Comparison of ENCODE assay signal across 8 cellular contexts in the genomic region with DNA sequence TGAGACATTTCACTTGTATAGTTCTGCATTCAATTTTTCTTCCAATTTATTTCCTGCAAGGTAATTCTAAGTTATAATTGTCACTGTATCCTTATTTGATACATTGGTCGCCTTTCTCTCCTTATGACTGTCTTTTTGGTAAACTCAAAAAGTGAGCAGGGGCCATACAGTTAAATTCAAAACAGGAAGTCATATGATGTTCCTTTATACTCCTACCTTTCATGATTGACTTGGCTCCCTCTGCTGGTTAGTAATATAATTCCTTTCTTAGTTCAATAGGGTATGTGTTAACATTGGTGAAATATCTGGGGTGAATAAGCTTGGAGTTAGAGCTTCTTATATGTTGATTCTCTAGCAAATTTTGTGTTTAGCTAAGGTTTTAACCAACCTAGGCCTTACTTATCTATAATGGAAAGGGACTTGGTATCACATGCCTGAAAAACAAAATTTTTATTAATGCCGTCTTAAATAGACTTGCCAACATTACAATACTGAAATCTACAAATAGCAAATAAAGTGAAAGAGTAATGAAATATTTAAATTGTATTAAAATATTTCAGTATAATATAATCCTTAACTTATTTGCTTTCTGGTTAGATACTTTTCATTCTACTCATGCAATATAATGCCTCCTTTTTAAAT. TPM values are rescaled to one million over a fixed set of nuclear protein-coding genes. Genes with fewer than 3 reads are reported as not detected.
DNase-seq lines count a peak whose midpoint lies in the region; ATAC-seq and TF ChIP-seq lines count a peak whose summit lies in the region.

No MANE protein-coding gene starts in this region.

- no peaks in the 10 kb centered on the region for H3K9me3 ChIP-seq in cardiac muscle cell (ENCODE audit: low read depth)
- H3K9me3 ChIP-seq in sigmoid colon, result no peaks in the 10 kb centered on the region

- peaks cover 22% of the 10 kb centered on the region for H3K36me3 Mint-ChIP-seq in activated CD8-positive, alpha-beta T cell treated with anti-CD3 and anti-CD28 coated beads for 36 hours (ENCODE audit: low read depth)

- ATAC-seq in GM19467 (IDR thresholded peaks at IDR 0.05; ENCODE audit: unreplicated experiment) (peak; percentile 75), HG03439 (IDR thresholded peaks at IDR 0.05; ENCODE audit: unreplicated experiment) (peak; percentile 85)
- ATAC-seq in activated CD8-positive, alpha-beta T cell treated with anti-CD3 and anti-CD28 coated beads for 36 hours, result peak; percentile 85

- intact Hi-C loops in activated CD8-positive, alpha-beta T cell treated with anti-CD3 and anti-CD28 coated beads for 36 hours (cut with micrococcal nuclease), result loop anchor here (1.0 kb wide), 1 partner anchor 131 kb away; no protein-coding TSS in a partner anchor
- intact Hi-C loops in sigmoid colon (cut with DNase I), result loop anchor here (2.0 to 10.0 kb wide), 5 partner anchors 142 to 628 kb away; partner anchors contain the start of genes NADK2, NUP155 and WDR70

- CTCF ChIA-PET in activated CD8-positive, alpha-beta T cell treated with anti-CD3 and anti-CD28 coated beads for 36 hours (lab: Charles Lee), result interaction anchor here (0.6 to 5.8 kb wide), 10 partner anchors 75 to 143 kb away, joined by 3 to 42 read pairs (median 4); no protein-coding TSS in a partner anchor

- no peak overlapping the region for H3K27ac ChIP-seq in cardiac muscle cell
- H3K27ac ChIP-seq in sigmoid colon, result no peak overlapping the region

- H3K4me1 ChIP-seq in cardiac muscle cell (ENCODE audit: low read depth) (peaks cover 13% of the 10 kb centered on the region), sigmoid colon (peaks cover 0 to 21% (median 17%) of the 10 kb centered on the region in 4 donors)

- H3K36me3 ChIP-seq in cardiac muscle cell (no peaks in the 10 kb centered on the region), sigmoid colon (peaks cover 0 to 4% (median 0%) of the 10 kb centered on the region in 4 donors)

- 54 to 57% methylated on average over 2 of the region's 2 CpGs for WGBS in sigmoid colon, 2 donors

- H3K9me3 Mint-ChIP-seq in activated CD8-positive, alpha-beta T cell treated with anti-CD3 and anti-CD28 coated beads for 36 hours, result no peaks in the 10 kb centered on the region

- POLR2A ChIA-PET in activated CD8-positive, alpha-beta T cell treated with anti-CD3 and anti-CD28 coated beads for 36 hours (lab: Charles Lee), result interaction anchor here (1.2 kb wide), 2 partner anchors 131 to 500 kb away, joined by 3 to 4 read pairs; partner anchors contain the start of gene NUP155

- TF ChIP-seq CTCF in activated CD8-positive, alpha-beta T cell treated with anti-CD3 and anti-CD28 coated beads for 36 hours (IDR thresholded peaks at IDR 0.05), result peak; percentile 70
- peak; percentile 56 for TF ChIP-seq CTCF in cardiac muscle cell (IDR thresholded peaks at IDR 0.05; ENCODE audit: low read depth, low read length)
- TF ChIP-seq CTCF in sigmoid colon (IDR thresholded peaks at IDR 0.05), result peak in 3 of 4 experiments; percentile 41 to 61 (median 58)

- no peak overlapping the region for H3K4me3 ChIP-seq in cardiac muscle cell
- H3K4me3 ChIP-seq in sigmoid colon, result no peak overlapping the region

- DNase-seq in DMS53 (lab: John Stamatoyannopoulos, UW), result peak; percentile 87
- DNase-seq in NCI-H2227 treated with DMSO at 0.1 percent for 48 hours (lab: John Stamatoyannopoulos, UW), result peak; percentile 63
- no peak for DNase-seq in activated CD8-positive, alpha-beta T cell treated with anti-CD3 and anti-CD28 coated beads for 36 hours
- peak; percentile 78 to 79 for DNase-seq in cardiac muscle cell (ENCODE audit: low read depth in 1 of 2, low spot score in 1 of 2)
- no peak for DNase-seq in sigmoid colon
- no peak for DNase-seq in activated gamma-delta T cell (lab: John Stamatoyannopoulos, UW)

- peaks cover 36% of the 10 kb centered on the region for H3K4me1 Mint-ChIP-seq in activated CD8-positive, alpha-beta T cell treated with anti-CD3 and anti-CD28 coated beads for 36 hours (ENCODE audit: low read depth)

- H3K27ac Mint-ChIP-seq in activated CD8-positive, alpha-beta T cell treated with anti-CD3 and anti-CD28 coated beads for 36 hours, result peak overlapping the region; percentile 76

- H3K4me3 Mint-ChIP-seq in activated CD8-positive, alpha-beta T cell treated with anti-CD3 and anti-CD28 coated beads for 36 hours, result no peak overlapping the region

- H3K27me3 ChIP-seq in cardiac muscle cell (no peaks in the 10 kb centered on the region), sigmoid colon (no peaks in the 10 kb centered on the region)

- TF ChIP-seq EP300 in sigmoid colon (IDR thresholded peaks at IDR 0.05), result no peak

- no peaks in the 10 kb centered on the region for H3K27me3 Mint-ChIP-seq in activated CD8-positive, alpha-beta T cell treated with anti-CD3 and anti-CD28 coated beads for 36 hours

- no peak for TF ChIP-seq POLR2A in sigmoid colon (IDR thresholded peaks at IDR 0.05)

RNA-seq across cellular contexts. Expression of gene NIPBL, which starts 6.0 kb away (rescaled TPM):
- 10 to 100 TPM; 39.6 to 40.2 TPM for total RNA-seq in activated CD8-positive, alpha-beta T cell treated with anti-CD3 and anti-CD28 coated beads for 36 hours
- total RNA-seq in cardiac muscle cell (15.9 and 43.9 TPM in 2 replicates), sigmoid colon (10 to 100 TPM; 53.5 to 66.4 (median 60.4) TPM)
- polyA plus RNA-seq in cardiac muscle cell (19.1 and 32.2 TPM in 2 replicates), sigmoid colon (10 to 100 TPM in 1 of 3 donors, 1 to 10 TPM in 2; 7.6 to 16.7 (median 7.8) TPM)

Comparison
In these comparisons a context has a peak if more than half of its experiments do, and no peak if none do; other contexts are left out.
1. DNase-seq: peak in DMS53 (single experiment), NCI-H2227 treated with DMSO at 0.1 percent for 48 hours (single experiment) and cardiac muscle cell (2 of 2); none in activated CD8-positive, alpha-beta T cell treated with anti-CD3 and anti-CD28 coated beads for 36 hours (single experiment), sigmoid colon (single experiment) and activated gamma-delta T cell (single experiment).
2. Peak in every context shown above with its lines, with median percentiles within 50 percentile points of each other: ATAC-seq and CTCF ChIP-seq.